Comparison of ENCODE assay signal across 15 cellular contexts in genomic region chr4:125359960-125360628, GRCh38. TPM values are rescaled to one million over a fixed set of nuclear protein-coding genes. Genes with fewer than 3 reads are reported as not detected.
"Had no signal": no experiment of that assay in that cellular context is flagged by ENCODE, and none has a peak within 500 bp of the region (broad histone marks: within the 10 kb centered on the region; RNA-seq: fewer than 3 reads in every experiment).

No MANE protein-coding gene starts in this region.

- DNase-seq: activated CD4-positive, alpha-beta T cell treated with anti-CD3 and anti-CD28 coated beads for 36 hours; activated CD8-positive, alpha-beta memory T cell treated with anti-CD3 and anti-CD28 coated beads, Interleukin-2, amount 50 U/mL, for 48 hours; activated CD8-positive, alpha-beta T cell treated with anti-CD3 and anti-CD28 coated beads, Interleukin-2, amount 10 ng/mL, durations not matched to agents 7 days and 5 days; activated naive CD4-positive, alpha-beta T cell treated with anti-CD3 and anti-CD28 coated beads for 36 hours; caudate nucleus; colonic mucosa; effector CD8-positive, alpha-beta T cell; islet precursor cell; left lung; right cardiac atrium; transverse colon had no signal

- H3K27ac ChIP-seq: colonic mucosa, gastroesophageal sphincter, left lung, neutrophil, transverse colon had no signal

- H3K36me3 Mint-ChIP-seq: memory B cell; stimulated activated memory B cell treated with anti-CD40 and anti-IgM and Interleukin-4, amounts not matched to agents 10 μg/mL and 1 μg/mL and 100 μg/mL, for 72 hours had no signal

- H3K27ac Mint-ChIP-seq: activated CD4-positive, alpha-beta T cell treated with anti-CD3 and anti-CD28 coated beads for 36 hours; activated CD8-positive, alpha-beta T cell treated with anti-CD3 and anti-CD28 coated beads, Interleukin-2, amount 10 ng/mL, durations not matched to agents 7 days and 5 days; activated naive CD4-positive, alpha-beta T cell treated with anti-CD3 and anti-CD28 coated beads for 36 hours; memory B cell; stimulated activated memory B cell treated with anti-CD40 and anti-IgM and Interleukin-4, amounts not matched to agents 10 μg/mL and 1 μg/mL and 100 μg/mL, for 72 hours had no signal

- H3K27me3 Mint-ChIP-seq: activated CD4-positive, alpha-beta T cell treated with anti-CD3 and anti-CD28 coated beads for 36 hours; memory B cell; stimulated activated memory B cell treated with anti-CD40 and anti-IgM and Interleukin-4, amounts not matched to agents 10 μg/mL and 1 μg/mL and 100 μg/mL, for 72 hours had no signal

- H3K4me1 Mint-ChIP-seq: activated CD4-positive, alpha-beta T cell treated with anti-CD3 and anti-CD28 coated beads for 36 hours; memory B cell; stimulated activated memory B cell treated with anti-CD40 and anti-IgM and Interleukin-4, amounts not matched to agents 10 μg/mL and 1 μg/mL and 100 μg/mL, for 72 hours had no signal

- H3K9me3 ChIP-seq: colonic mucosa, gastroesophageal sphincter, left lung, neutrophil, transverse colon had no signal

- H3K36me3 ChIP-seq: colonic mucosa, gastroesophageal sphincter, left lung, neutrophil, transverse colon had no signal

- H3K4me3 Mint-ChIP-seq: activated CD4-positive, alpha-beta T cell treated with anti-CD3 and anti-CD28 coated beads for 36 hours; activated CD8-positive, alpha-beta T cell treated with anti-CD3 and anti-CD28 coated beads, Interleukin-2, amount 10 ng/mL, durations not matched to agents 7 days and 5 days; activated naive CD4-positive, alpha-beta T cell treated with anti-CD3 and anti-CD28 coated beads for 36 hours; memory B cell; stimulated activated memory B cell treated with anti-CD40 and anti-IgM and Interleukin-4, amounts not matched to agents 10 μg/mL and 1 μg/mL and 100 μg/mL, for 72 hours had no signal

- H3K4me3 ChIP-seq: colonic mucosa, gastroesophageal sphincter, left lung, transverse colon had no signal

- H3K4me1 ChIP-seq: colonic mucosa, gastroesophageal sphincter, left lung, transverse colon had no signal

- ATAC-seq: activated CD4-positive, alpha-beta T cell treated with anti-CD3 and anti-CD28 coated beads for 36 hours; activated CD8-positive, alpha-beta T cell treated with anti-CD3 and anti-CD28 coated beads, Interleukin-2, amount 10 ng/mL, durations not matched to agents 7 days and 5 days; gastroesophageal sphincter; left lung; right cardiac atrium; stimulated activated memory B cell treated with anti-CD40 and anti-IgM and Interleukin-4, amounts not matched to agents 10 μg/mL and 1 μg/mL and 100 μg/mL, for 72 hours had no signal

- H3K9me3 Mint-ChIP-seq: activated naive CD4-positive, alpha-beta T cell treated with anti-CD3 and anti-CD28 coated beads for 36 hours had no signal

- H3K27me3 ChIP-seq: colonic mucosa, gastroesophageal sphincter, left lung, neutrophil, transverse colon had no signal

RNA-seq across cellular contexts. Expression of gene FAT4, which starts 45.3 kb away (rescaled TPM):
- total RNA-seq: activated CD4-positive, alpha-beta T cell treated with anti-CD3 and anti-CD28 coated beads for 36 hours; activated CD8-positive, alpha-beta T cell treated with anti-CD3 and anti-CD28 coated beads, Interleukin-2, amount 10 ng/mL, durations not matched to agents 7 days and 5 days; activated naive CD4-positive, alpha-beta T cell treated with anti-CD3 and anti-CD28 coated beads for 36 hours had no signal
